Comparison of ENCODE assay signal across 24 cellular contexts in genomic region chr3:102087236-102087635, GRCh38.
DNase-seq lines count a peak whose midpoint lies in the region; ATAC-seq, FAIRE-seq and TF ChIP-seq lines count a peak whose summit lies in the region.
"Had no signal": no experiment of that assay in that cellular context is flagged by ENCODE, and none has a peak within 500 bp of the region (broad histone marks: within the 10 kb centered on the region; RNA-seq: fewer than 3 reads in every experiment).

No MANE protein-coding gene starts in this region.

- POLR2A ChIA-PET in A549 (lab: Yijun Ruan, JAX) (no interaction called here), IMR-90 (lab: Charles Lee; ENCODE audit: unreplicated experiment) (no interaction called here), HEK293T (lab: Yijun Ruan, JAX) (no interaction called here)

- H4K5ac ChIP-seq in IMR-90 (ENCODE audit: low read depth, low read length) (peak overlapping the region; percentile 72; the same call in 1 of the 2 replicates), mesendoderm (ENCODE audit: low read length) (no peak overlapping the region)

- intact Hi-C loops in IMR-90 (cut with micrococcal nuclease) = loop anchor here (5.0 kb wide), 1 partner anchor 220 kb away; no protein-coding TSS in a partner anchor
- intact Hi-C loops in activated T-helper 2 cell treated with anti-CD3 and anti-CD28 coated beads, Interferon-gamma antibody, Interleukin-2, Interleukin-4, amounts not matched to agents 10 μg/mL and 5 μg/mL and 100 μg/mL, durations not matched to agents 14 hours and 24 hours and 36 hours (cut with micrococcal nuclease) = no loop called here

- H2AK5ac ChIP-seq in IMR-90 (ENCODE audit: low read depth, low read length) (peak overlapping the region; percentile 59), mesendoderm (ENCODE audit: low read length) (no peak overlapping the region)

- H3K79me1 ChIP-seq in IMR-90 (ENCODE audit: low read depth in 1 of 2, low read length in 2 of 2) (peaks cover 0 to 7% of the 10 kb centered on the region in 2 experiments; a peak in 1 of 4 replicates), mesendoderm (ENCODE audit: low read length) (no peaks in the 10 kb centered on the region)

- H4K91ac ChIP-seq in IMR-90 (ENCODE audit: insufficient read depth, low read depth, low read length) = peak overlapping the region; percentile 55; the same call in 1 of the 2 replicates

- H3K79me2 ChIP-seq in mesendoderm (ENCODE audit: control insufficient read depth, insufficient read depth, low read length) = no peaks in the 10 kb centered on the region

- TF ChIP-seq RAD21 in A549 (conservative IDR thresholded peaks at IDR 0.05 in 1 of 2, IDR thresholded peaks at IDR 0.05 in 1 of 2) = no peak
- no peak for TF ChIP-seq RAD21 in IMR-90 (IDR thresholded peaks at IDR 0.05; ENCODE audit: low read length)

- H2BK15ac ChIP-seq in IMR-90 (ENCODE audit: low read depth, low read length) = peak overlapping the region; percentile 97
- H2BK15ac ChIP-seq in mesendoderm (replicated peaks; ENCODE audit: low read depth) = no peak overlapping the region

- H3K4ac ChIP-seq in IMR-90 (ENCODE audit: low read depth, low read length) (peak overlapping the region; percentile 33; the same call in 1 of the 2 replicates), mesendoderm (ENCODE audit: low read depth, low read length) (no peak overlapping the region)

- no peak overlapping the region for H3K4me2 ChIP-seq in A549
- no peak overlapping the region for H3K4me2 ChIP-seq in IMR-90 (ENCODE audit: low read depth, low read length)
- H3K4me2 ChIP-seq in mesendoderm (ENCODE audit: low read length) = no peak overlapping the region

- no peak overlapping the region for H3K4me3 Mint-ChIP-seq in activated T-helper 2 cell treated with anti-CD3 and anti-CD28 coated beads, Interferon-gamma antibody, Interleukin-2, Interleukin-4, amounts not matched to agents 10 μg/mL and 5 μg/mL and 100 μg/mL, durations not matched to agents 14 hours and 24 hours and 36 hours (ENCODE audit: low read depth)
- H3K4me3 Mint-ChIP-seq: B cell; CD8-positive, alpha-beta memory T cell; HFFc6 had no signal

- H3K56ac ChIP-seq in IMR-90 (ENCODE audit: extremely low read depth, insufficient read depth, low read length) (no peak overlapping the region), mesendoderm (ENCODE audit: low read length) (no peak overlapping the region)

- H2BK20ac ChIP-seq in IMR-90 (ENCODE audit: low read depth, low read length) = peak overlapping the region; percentile 70; the same call in 1 of the 2 replicates

- TF ChIP-seq EP300 in A549 (IDR thresholded peaks at IDR 0.05) = no peak

- WGBS in A549 (ENCODE audit: missing lambda C conversion rate) = 74% methylated on average over 4 of the region's 4 CpGs
- WGBS in IMR-90 (ENCODE audit: extremely low coverage in 2 of 2, insufficient read length in 1 of 2), 2 experiments = no CpG with 5 or more reads among the region's 4 CpGs
- no CpG with 5 or more reads among the region's 4 CpGs for WGBS in mesendoderm (ENCODE audit: extremely low coverage, insufficient coverage, low lambda C conversion rate)

- TF ChIP-seq CTCF in A549 (IDR thresholded peaks at IDR 0.05) (no peak), IMR-90 (conservative IDR thresholded peaks at IDR 0.05; ENCODE audit: low read depth, low read length) (no peak)

- no peak overlapping the region for H2AK9ac ChIP-seq in IMR-90 (replicated peaks; ENCODE audit: low read depth, low read length, poor library complexity)

- no peak overlapping the region for H3K4me3 ChIP-seq in A549
- no peak overlapping the region for H3K4me3 ChIP-seq in IMR-90 (ENCODE audit: insufficient read depth, low read depth, low read length)
- H3K4me3 ChIP-seq in mesendoderm (ENCODE audit: low read length) = no peak overlapping the region

- FAIRE-seq in A549 (lab: Jason Lieb, UNC) = no peak
- FAIRE-seq: GM19239 had no signal

- no peak for ATAC-seq in A549
- no peak for ATAC-seq in IMR-90 (ENCODE audit: low read depth)
- no peak for ATAC-seq in HG03378 (IDR thresholded peaks at IDR 0.05; ENCODE audit: unreplicated experiment)
- ATAC-seq: PC-3 had no signal

- H3K36me3 ChIP-seq in IMR-90 (ENCODE audit: control insufficient read depth, insufficient read depth, low read length) (no peaks in the 10 kb centered on the region), mesendoderm (ENCODE audit: control insufficient read depth, insufficient read depth, low read length) (no peaks in the 10 kb centered on the region)

- DNase-seq in A549 (ENCODE audit: low read depth in 1 of 2, low spot score in 1 of 2) (no peak), IMR-90 (no peak), mesendoderm (peak; percentile 5), SW 1271 (lab: John Stamatoyannopoulos, UW) (no peak), HEK293T (ENCODE audit: extremely low spot score) (no peak), SW480 (ENCODE audit: low spot score) (no peak)
- DNase-seq in activated T-helper 2 cell treated with anti-CD3 and anti-CD28 coated beads, Interferon-gamma antibody, Interleukin-2, Interleukin-4, amounts not matched to agents 10 μg/mL and 5 μg/mL and 100 μg/mL, durations not matched to agents 14 hours and 24 hours and 36 hours (ENCODE audit: low spot score) = no peak
- DNase-seq: CD8-positive, alpha-beta memory T cell; H7; HFFc6; KG1; MM.1S; NCI-H1048; NCI-H1417; NCI-H1694; NCI-H2029 treated with DMSO at 0.1 percent for 48 hours; NCI-H2171; NCI-H524 treated with DMSO at 0.1 percent for 48 hours; NCI-H774; PC-3 had no signal

- H3K9me1 ChIP-seq in IMR-90 (ENCODE audit: insufficient read depth, low read length) = peaks cover 5% of the 10 kb centered on the region; the same call in 1 of the 2 replicates

- peak overlapping the region; percentile 93; the same call in 1 of the 2 replicates for H3K18ac ChIP-seq in IMR-90 (ENCODE audit: low read depth, low read length)
- H3K18ac ChIP-seq in mesendoderm (ENCODE audit: low read length) = no peak overlapping the region

- TF ChIP-seq POLR2A in A549 (IDR thresholded peaks at IDR 0.05; ENCODE audit: low read length) (no peak), IMR-90 (IDR thresholded peaks at IDR 0.05; ENCODE audit: low read depth, low read length) (no peak)

- H3K27me3 ChIP-seq in IMR-90 (ENCODE audit: control insufficient read depth, insufficient read depth, low read length) = no peaks in the 10 kb centered on the region
- H3K27me3 ChIP-seq in mesendoderm (ENCODE audit: insufficient read depth, low read length, poor library complexity) = no peaks in the 10 kb centered on the region

- H2AFZ ChIP-seq in IMR-90 (replicated peaks; ENCODE audit: low read length, poor library complexity) = no peak overlapping the region

- CTCF ChIA-PET in A549 (lab: Yijun Ruan, JAX) (no interaction called here), IMR-90 (lab: Yijun Ruan, JAX) (no interaction called here), HEK293T (lab: Yijun Ruan, JAX) (no interaction called here)

- no peaks in the 10 kb centered on the region for H3K27me3 Mint-ChIP-seq in activated T-helper 2 cell treated with anti-CD3 and anti-CD28 coated beads, Interferon-gamma antibody, Interleukin-2, Interleukin-4, amounts not matched to agents 10 μg/mL and 5 μg/mL and 100 μg/mL, durations not matched to agents 14 hours and 24 hours and 36 hours (ENCODE audit: low read depth)
- H3K27me3 Mint-ChIP-seq: B cell had no signal

- in situ Hi-C loops in IMR-90 (cut with MboI; ENCODE audit: low sequenced_read_pairs) = no loop called here

- H3K4me1 ChIP-seq in A549 (peaks cover 32% of the 10 kb centered on the region), IMR-90 (ENCODE audit: control insufficient read depth, insufficient read depth, low read length) (peaks cover 21% of the 10 kb centered on the region), mesendoderm (ENCODE audit: control insufficient read depth, low read depth, low read length) (no peaks in the 10 kb centered on the region)

- H3K9me3 Mint-ChIP-seq in activated T-helper 2 cell treated with anti-CD3 and anti-CD28 coated beads, Interferon-gamma antibody, Interleukin-2, Interleukin-4, amounts not matched to agents 10 μg/mL and 5 μg/mL and 100 μg/mL, durations not matched to agents 14 hours and 24 hours and 36 hours = peaks cover 18% of the 10 kb centered on the region
- H3K9me3 Mint-ChIP-seq: CD8-positive, alpha-beta memory T cell; HFFc6 had no signal

- H2BK5ac ChIP-seq in IMR-90 (ENCODE audit: low read depth, low read length, poor library complexity, severe bottlenecking) (peak overlapping the region; percentile 71), mesendoderm (ENCODE audit: low read length) (no peak overlapping the region)

- H4K8ac ChIP-seq in IMR-90 (ENCODE audit: low read depth in 2 of 2, low read length in 2 of 2) (peak overlapping the region in 1 of 2 experiments; percentile 46; a peak in 1 of 4 replicates), mesendoderm (ENCODE audit: low read depth, low read length) (no peak overlapping the region)

- H3K27ac Mint-ChIP-seq in activated T-helper 2 cell treated with anti-CD3 and anti-CD28 coated beads, Interferon-gamma antibody, Interleukin-2, Interleukin-4, amounts not matched to agents 10 μg/mL and 5 μg/mL and 100 μg/mL, durations not matched to agents 14 hours and 24 hours and 36 hours = peak overlapping the region; percentile 12
- H3K27ac Mint-ChIP-seq: B cell; CD8-positive, alpha-beta memory T cell; HFFc6 had no signal

- H3K36me3 Mint-ChIP-seq in activated T-helper 2 cell treated with anti-CD3 and anti-CD28 coated beads, Interferon-gamma antibody, Interleukin-2, Interleukin-4, amounts not matched to agents 10 μg/mL and 5 μg/mL and 100 μg/mL, durations not matched to agents 14 hours and 24 hours and 36 hours (ENCODE audit: low read depth) = peaks cover 24% of the 10 kb centered on the region

- H4K20me1 ChIP-seq in IMR-90 (ENCODE audit: insufficient read depth, low read length) = no peaks in the 10 kb centered on the region; the same call in 1 of the 2 replicates

- H3K4me1 Mint-ChIP-seq in activated T-helper 2 cell treated with anti-CD3 and anti-CD28 coated beads, Interferon-gamma antibody, Interleukin-2, Interleukin-4, amounts not matched to agents 10 μg/mL and 5 μg/mL and 100 μg/mL, durations not matched to agents 14 hours and 24 hours and 36 hours (ENCODE audit: low read depth) = peaks cover 48% of the 10 kb centered on the region
- H3K4me1 Mint-ChIP-seq: B cell; CD8-positive, alpha-beta memory T cell had no signal

- H3K27ac ChIP-seq in A549 = peak overlapping the region; percentile 36 to 71; a peak in 5 of 6 replicates
- H3K27ac ChIP-seq in IMR-90 (ENCODE audit: insufficient read depth, low read length) = no peak overlapping the region
- H3K27ac ChIP-seq in mesendoderm (ENCODE audit: low read depth, low read length) = no peak overlapping the region
- H3K27ac ChIP-seq: C4-2B had no signal

- no TSS peak for BruUV-seq in IMR-90 (replicated peaks; lab: Mats Ljungman, UMichigan)

- no peaks in the 10 kb centered on the region for H3K9me3 ChIP-seq in A549
- H3K9me3 ChIP-seq in IMR-90 (ENCODE audit: control insufficient read depth, insufficient read depth, low read length) = no peaks in the 10 kb centered on the region

- H3K23ac ChIP-seq in IMR-90 (ENCODE audit: low read depth, low read length) = no peak overlapping the region
- no peak overlapping the region for H3K23ac ChIP-seq in mesendoderm (ENCODE audit: low read length)

- H3K14ac ChIP-seq in IMR-90 (replicated peaks; ENCODE audit: low read depth, low read length) = peak overlapping the region; percentile 87

- dilution Hi-C loops in IMR-90 (cut with HindIII; ENCODE audit: low sequenced_read_pairs, unreplicated experiment) = no loop called here

- H2BK120ac ChIP-seq in IMR-90 (ENCODE audit: low read depth, low read length) = peak overlapping the region; percentile 70; the same call in 1 of the 2 replicates
- no peak overlapping the region for H2BK120ac ChIP-seq in mesendoderm (ENCODE audit: low read depth, low read length)

- H3K9ac ChIP-seq in IMR-90 (ENCODE audit: low read depth, low read length) = no peak overlapping the region
- no peak overlapping the region for H3K9ac ChIP-seq in mesendoderm (ENCODE audit: low read length)

Comparison
In these comparisons a context has a peak if more than half of its experiments do, and no peak if none do; other contexts are left out.
1. H3K27ac ChIP-seq: peak in A549 (2 of 2); none in IMR-90 (single experiment) and mesendoderm (single experiment).